ENCODE assay signal across 12 cellular contexts in the genomic region with DNA sequence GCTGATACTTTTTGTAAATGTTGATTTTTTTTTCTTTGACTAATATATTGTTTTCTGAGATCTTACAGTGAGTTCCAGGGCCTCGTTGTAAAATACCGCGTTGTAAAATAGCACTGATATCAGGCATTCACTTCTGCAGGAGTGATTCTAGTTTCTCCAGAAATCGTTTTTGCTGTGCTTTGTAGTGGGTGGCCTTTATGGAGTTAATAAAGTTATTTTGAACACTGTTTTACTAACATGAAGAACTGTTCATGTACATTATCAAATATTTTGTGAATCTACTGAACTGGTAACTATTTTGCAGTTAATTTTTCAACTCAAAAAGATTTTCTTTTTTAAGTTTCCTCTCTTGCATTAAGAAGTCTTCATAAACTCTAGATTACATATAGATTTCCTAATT. TPM values are rescaled to one million over a fixed set of nuclear protein-coding genes. Genes with fewer than 3 reads are reported as not detected.
A peak's percentile ranks its signal among the peaks of the same experiment; 100 is the strongest.
DNase-seq lines count a peak whose midpoint lies in the region; ATAC-seq, FAIRE-seq and TF ChIP-seq lines count a peak whose summit lies in the region.
"Had no signal": no experiment of that assay in that cellular context is flagged by ENCODE, and none has a peak within 500 bp of the region (broad histone marks: within the 10 kb centered on the region; RNA-seq: fewer than 3 reads in every experiment).

No MANE protein-coding gene starts in this region.

- no peak for FAIRE-seq in small intestine (lab: Jason Lieb, UNC)

- peaks cover 0 to under 1% (median under 1%) of the 10 kb centered on the region in 6 donors for H3K9me3 Mint-ChIP-seq in immature natural killer cell

- no peaks in the 10 kb centered on the region for H3K4me1 ChIP-seq in right cardiac atrium (ENCODE audit: control insufficient read depth, insufficient read depth, low read length)
- H3K4me1 ChIP-seq in small intestine (ENCODE audit: control insufficient read depth in 2 of 2, insufficient read depth in 1 of 2, low read depth in 1 of 2, low read length in 1 of 2): peaks cover 0 to 5% of the 10 kb centered on the region in 2 donors

- WGBS in right cardiac atrium: 76% methylated on average over 4 of the region's 4 CpGs
- WGBS in small intestine, 3 donors: 81 to 89% (median 85%) methylated on average over 4 of the region's 4 CpGs

- peaks cover 7 to 13% (median 8%) of the 10 kb centered on the region in 3 donors for H3K27me3 Mint-ChIP-seq in immature natural killer cell (ENCODE audit: low read depth in 3 of 3)

- no peaks in the 10 kb centered on the region for H3K36me3 ChIP-seq in small intestine (ENCODE audit: control insufficient read depth in 2 of 2, insufficient read depth in 2 of 2, low read length in 2 of 2)

- H3K4me3 ChIP-seq in right cardiac atrium (ENCODE audit: low read length): peak overlapping the region; percentile 79
- peak overlapping the region; percentile 79 for H3K4me3 ChIP-seq in WI38 (ENCODE audit: low read depth, low read length)
- no peak overlapping the region for H3K4me3 ChIP-seq in small intestine (ENCODE audit: low read depth in 1 of 2, low read length in 2 of 2)

- no peaks in the 10 kb centered on the region for H3K9me3 ChIP-seq in right cardiac atrium (ENCODE audit: control insufficient read depth, low read length)
- H3K9me3 ChIP-seq in small intestine (ENCODE audit: control insufficient read depth, low read depth): no peaks in the 10 kb centered on the region

- peak overlapping the region; percentile 95 to 99 (median 97) for H3K4me3 Mint-ChIP-seq in immature natural killer cell

- ATAC-seq in right cardiac atrium (no peak), HG03378 (IDR thresholded peaks at IDR 0.05; ENCODE audit: unreplicated experiment) (no peak)

- intact Hi-C loops in right cardiac atrium (cut with DNase I) (no loop called here), cardiac septum (cut with DNase I) (loop anchor here (5.0 to 10.0 kb wide), 2 partner anchors 114 to 358 kb away; partner anchors contain the start of gene ZNF559)

- peaks cover 7 to 26% (median 21%) of the 10 kb centered on the region in 3 donors for H3K36me3 Mint-ChIP-seq in immature natural killer cell

- peak overlapping the region; percentile 96 to 99 (median 98) for H3K27ac Mint-ChIP-seq in immature natural killer cell

- peaks cover 40 to 62% of the 10 kb centered on the region in 2 donors for H3K4me1 Mint-ChIP-seq in immature natural killer cell

- TF ChIP-seq CTCF in WI38 (IDR thresholded peaks at IDR 0.05; ENCODE audit: low read depth, low read length): no peak

- no peak overlapping the region for H3K27ac ChIP-seq in right cardiac atrium (ENCODE audit: low read length)
- H3K27ac ChIP-seq in small intestine (ENCODE audit: low read depth in 1 of 2, low read length in 1 of 2): no peak overlapping the region

- DNase-seq in right cardiac atrium (no peak), cardiac septum (ENCODE audit: low spot score) (no peak), immature natural killer cell (no peak), CD1c-positive myeloid dendritic cell (ENCODE audit: extremely low spot score) (no peak), NCI-H748 treated with DMSO at 0.1 percent for 48 hours (lab: John Stamatoyannopoulos, UW) (no peak), small intestine (no peak)
- DNase-seq: activated CD4-positive, alpha-beta T cell treated with anti-CD3 and anti-CD28 coated beads for 4 hours; dermis blood vessel endothelial cell; NCI-H526 treated with DMSO at 0.1 percent for 48 hours; stimulated activated naive CD4-positive, alpha-beta T cell treated with Interleukin-2 at 50 U/mL for 16 hours had no signal

- H3K27me3 ChIP-seq in right cardiac atrium (ENCODE audit: control insufficient read depth, insufficient read depth) (no peaks in the 10 kb centered on the region), small intestine (ENCODE audit: control insufficient read depth in 2 of 2, insufficient read depth in 2 of 2, low read length in 2 of 2) (no peaks in the 10 kb centered on the region)

RNA-seq across cellular contexts. Expression of gene ZNF266, which starts 1.0 kb away (rescaled TPM):
- 10 to 100 TPM in 3 of 4 donors, 1 to 10 TPM in 1; 9.4 to 12.9 (median 11.5) TPM for total RNA-seq in right cardiac atrium
- polyA plus RNA-seq in right cardiac atrium: 10.5 TPM
- total RNA-seq in cardiac septum: 7.3 TPM
- polyA plus RNA-seq in immature natural killer cell: 10 to 100 TPM; 15.9 to 23.6 (median 19.6) TPM
- polyA plus RNA-seq in small intestine: 10 to 100 TPM; 14.2 to 30.0 (median 24.6) TPM

Comparison
In these comparisons a context has a peak if more than half of its experiments do, and no peak if none do; other contexts are left out.
1. H3K4me3 ChIP-seq: peak in right cardiac atrium (single experiment) and WI38 (single experiment); none in small intestine (0 of 2).